ENCODE assay signal across 8 cellular contexts in the genomic region with DNA sequence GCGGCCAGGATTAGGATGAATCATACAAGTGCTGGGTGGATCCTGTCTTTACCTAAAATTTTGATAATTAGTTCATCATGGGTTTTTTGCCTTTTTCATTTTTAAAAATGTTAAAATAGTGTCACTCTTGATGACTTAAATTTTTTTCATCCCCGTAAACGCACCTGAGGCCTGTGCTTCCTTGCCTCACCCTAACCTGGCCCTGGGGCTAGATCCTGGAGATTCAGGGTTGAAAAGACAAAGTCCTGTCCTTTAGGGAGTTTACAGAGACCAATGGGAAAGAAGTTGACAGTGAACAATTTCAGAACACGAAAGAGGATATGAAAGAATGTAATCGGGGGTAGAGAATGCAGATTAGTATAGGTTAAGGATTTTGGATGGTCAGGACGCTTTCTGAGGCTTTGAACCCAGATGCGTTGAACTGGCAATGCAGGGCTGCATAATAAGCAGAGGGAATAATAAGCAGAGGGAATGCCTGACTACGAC. TPM values are rescaled to one million over a fixed set of nuclear protein-coding genes. Genes with fewer than 3 reads are reported as not detected.
A peak's percentile ranks its signal among the peaks of the same experiment; 100 is the strongest.
DNase-seq lines count a peak whose midpoint lies in the region; ATAC-seq, FAIRE-seq and TF ChIP-seq lines count a peak whose summit lies in the region.

No MANE protein-coding gene starts in this region.

- peaks cover 55% of the 10 kb centered on the region for H3K36me3 Mint-ChIP-seq in activated CD4-positive, alpha-beta memory T cell treated with anti-CD3 and anti-CD28 coated beads, Interleukin-2, amount 10 ng/mL, durations not matched to agents 7 days and 5 days (ENCODE audit: low read depth)
- H3K36me3 Mint-ChIP-seq in type B pancreatic cell = peaks cover 14% of the 10 kb centered on the region

- no peak overlapping the region for H3K27ac ChIP-seq in kidney (ENCODE audit: low read depth in 2 of 2, low read length in 2 of 2)

- peak; percentile 38 for ATAC-seq in GM19395 (IDR thresholded peaks at IDR 0.05; ENCODE audit: unreplicated experiment)
- ATAC-seq in HG03442 (IDR thresholded peaks at IDR 0.05; ENCODE audit: unreplicated experiment) = peak; percentile 26

- intact Hi-C loops in kidney (cut with DNase I) = no loop called here

- H3K36me3 ChIP-seq in kidney (ENCODE audit: control insufficient read depth in 1 of 2, insufficient read depth in 2 of 2, low read length in 2 of 2) = no peaks in the 10 kb centered on the region

- no peak for FAIRE-seq in kidney (lab: Jason Lieb, UNC)

- H3K4me1 Mint-ChIP-seq in activated CD4-positive, alpha-beta memory T cell treated with anti-CD3 and anti-CD28 coated beads, Interleukin-2, amount 10 ng/mL, durations not matched to agents 7 days and 5 days = peaks cover 39% of the 10 kb centered on the region
- peaks cover 26% of the 10 kb centered on the region for H3K4me1 Mint-ChIP-seq in type B pancreatic cell (ENCODE audit: unreplicated experiment)

- H3K9me3 ChIP-seq in kidney (ENCODE audit: control insufficient read depth in 1 of 2, low read length in 2 of 2) = no peaks in the 10 kb centered on the region

- peak overlapping the region; percentile 96 for H3K27ac Mint-ChIP-seq in activated CD4-positive, alpha-beta memory T cell treated with anti-CD3 and anti-CD28 coated beads, Interleukin-2, amount 10 ng/mL, durations not matched to agents 7 days and 5 days
- H3K27ac Mint-ChIP-seq in type B pancreatic cell = peak overlapping the region; percentile 96

- H3K9ac ChIP-seq in kidney (ENCODE audit: low read length in 2 of 2) = peak overlapping the region in 1 of 2 donors; percentile 89

- TF ChIP-seq CTCF in kidney (IDR thresholded peaks at IDR 0.05; ENCODE audit: borderline replicate concordance, extremely low read depth, insufficient read depth) = no peak
- no peak for TF ChIP-seq CTCF in type B pancreatic cell (conservative IDR thresholded peaks at IDR 0.05)

- H3K4me3 Mint-ChIP-seq in activated CD4-positive, alpha-beta memory T cell treated with anti-CD3 and anti-CD28 coated beads, Interleukin-2, amount 10 ng/mL, durations not matched to agents 7 days and 5 days = peak overlapping the region; percentile 90
- H3K4me3 Mint-ChIP-seq in type B pancreatic cell = peak overlapping the region; percentile 100

- peak overlapping the region; percentile 87 to 99 for H3K4me3 ChIP-seq in kidney (ENCODE audit: low read length in 2 of 2)

- CTCF ChIA-PET in activated CD4-positive, alpha-beta memory T cell treated with anti-CD3 and anti-CD28 coated beads, Interleukin-2, amount 10 ng/mL, durations not matched to agents 7 days and 5 days (lab: Charles Lee) = interaction anchor here (0.8 to 2.1 kb wide), 2 partner anchors 12 to 16 kb away, joined by 3 to 6 read pairs; no protein-coding TSS in a partner anchor

- no peaks in the 10 kb centered on the region for H3K9me3 Mint-ChIP-seq in activated CD4-positive, alpha-beta memory T cell treated with anti-CD3 and anti-CD28 coated beads, Interleukin-2, amount 10 ng/mL, durations not matched to agents 7 days and 5 days
- H3K9me3 Mint-ChIP-seq in type B pancreatic cell = no peaks in the 10 kb centered on the region

- H3K4me1 ChIP-seq in kidney (ENCODE audit: control insufficient read depth in 1 of 2, insufficient read depth in 1 of 2, low read depth in 1 of 2, low read length in 2 of 2) = peaks cover 6 to 12% of the 10 kb centered on the region in 2 donors

- no peaks in the 10 kb centered on the region for H3K27me3 Mint-ChIP-seq in activated CD4-positive, alpha-beta memory T cell treated with anti-CD3 and anti-CD28 coated beads, Interleukin-2, amount 10 ng/mL, durations not matched to agents 7 days and 5 days
- no peaks in the 10 kb centered on the region for H3K27me3 Mint-ChIP-seq in type B pancreatic cell

- DNase-seq in Daoy (ENCODE audit: low read depth) (peak; percentile 24), kidney (no peak), type B pancreatic cell (ENCODE audit: extremely low spot score, unreplicated experiment) (no peak), SK-N-DZ (ENCODE audit: low spot score) (no peak), NCI-H1048 (lab: John Stamatoyannopoulos, UW) (no peak)
- DNase-seq in activated CD4-positive, alpha-beta memory T cell treated with anti-CD3 and anti-CD28 coated beads, Interleukin-2, amount 10 ng/mL, durations not matched to agents 7 days and 5 days = no peak

- POLR2A ChIA-PET in activated CD4-positive, alpha-beta memory T cell treated with anti-CD3 and anti-CD28 coated beads, Interleukin-2, amount 10 ng/mL, durations not matched to agents 7 days and 5 days (lab: Charles Lee) = interaction anchor here (1.4 to 5.3 kb wide), 6 partner anchors 8 to 1594 kb away, joined by 5 to 151 read pairs (median 18); partner anchors contain the start of gene MTRF1L

RNA-seq across cellular contexts. Expression of gene FBXO5, which starts 1.6 kb away (rescaled TPM):
- total RNA-seq in Daoy (2014; rRNA removed; shearing (Covaris generic)) = 64.4 and 80.4 TPM in 2 replicates
- total RNA-seq in activated CD4-positive, alpha-beta memory T cell treated with anti-CD3 and anti-CD28 coated beads, Interleukin-2, amount 10 ng/mL, durations not matched to agents 7 days and 5 days = 10 to 100 TPM; 68.7 to 71.2 TPM
- total RNA-seq in kidney = 4.5 TPM
- 1.8 TPM for polyA plus RNA-seq in kidney (ENCODE audit: insufficient read depth, low read depth, low replicate concordance)
- 10.7 and 29.6 TPM in 2 replicates for total RNA-seq in type B pancreatic cell (ENCODE audit: low replicate concordance)
- 64.2 and 68.7 TPM in 2 replicates for polyA plus RNA-seq in SK-N-DZ (2014; cell fraction: cytosol; rRNA removed)
- 56.6 and 57.2 TPM in 2 replicates for polyA plus RNA-seq in SK-N-DZ (2014; cell fraction: nucleus; rRNA removed)

RNA-seq across cellular contexts. Expression of gene MTRF1L, which starts 18.1 kb away (rescaled TPM):
- 23.5 and 29.3 TPM in 2 replicates for total RNA-seq in Daoy (2014; rRNA removed; shearing (Covaris generic))
- total RNA-seq in activated CD4-positive, alpha-beta memory T cell treated with anti-CD3 and anti-CD28 coated beads, Interleukin-2, amount 10 ng/mL, durations not matched to agents 7 days and 5 days = 10 to 100 TPM; 20.8 to 21.5 TPM
- total RNA-seq in kidney (15.8 TPM), type B pancreatic cell (ENCODE audit: low replicate concordance) (17.3 and 18.8 TPM in 2 replicates)
- polyA plus RNA-seq in kidney (ENCODE audit: insufficient read depth, low read depth, low replicate concordance) = 19.2 TPM
- polyA plus RNA-seq in SK-N-DZ (2014; cell fraction: cytosol; rRNA removed) = 16.2 and 18.3 TPM in 2 replicates
- polyA plus RNA-seq in SK-N-DZ (2014; cell fraction: nucleus; rRNA removed) = 16.7 and 24.8 TPM in 2 replicates
